ENCODE assay signal across 19 cellular contexts in genomic region chr13:37473035-37473434, GRCh38.
DNase-seq lines count a peak whose midpoint lies in the region; ATAC-seq and TF ChIP-seq lines count a peak whose summit lies in the region.
"Had no signal": no experiment of that assay in that cellular context is flagged by ENCODE, and none has a peak within 500 bp of the region (broad histone marks: within the 10 kb centered on the region; RNA-seq: fewer than 3 reads in every experiment).

No MANE protein-coding gene starts in this region.

- H3K4me1 Mint-ChIP-seq in HFFc6 (ENCODE audit: low read depth), result peaks cover 37% of the 10 kb centered on the region
- H3K4me1 Mint-ChIP-seq in neural progenitor cell, result peaks cover 7% of the 10 kb centered on the region
- H3K4me1 Mint-ChIP-seq: activated CD4-positive, alpha-beta T cell treated with anti-CD3 and anti-CD28 coated beads, Interleukin-2, amount 10 ng/mL, durations not matched to agents 7 days and 5 days; naive B cell had no signal

- ATAC-seq in DND-41 (ENCODE audit: insufficient read depth, low read depth) (no peak; the same call in 2 of the 3 replicates), HG03521 (IDR thresholded peaks at IDR 0.05; ENCODE audit: unreplicated experiment) (no peak)
- ATAC-seq: activated naive CD4-positive, alpha-beta T cell treated with anti-CD3 and anti-CD28 coated beads, Interleukin-2, amount 50 U/mL, for 72 hours; body of pancreas; HepG2 had no signal

- H3K27ac Mint-ChIP-seq in HFFc6 (no peak overlapping the region), neural progenitor cell (no peak overlapping the region)
- H3K27ac Mint-ChIP-seq: activated CD4-positive, alpha-beta T cell treated with anti-CD3 and anti-CD28 coated beads, Interleukin-2, amount 10 ng/mL, durations not matched to agents 7 days and 5 days; activated naive CD4-positive, alpha-beta T cell treated with anti-CD3 and anti-CD28 coated beads, Interleukin-2, amount 50 U/mL, for 72 hours; dendritic cell treated with granulocyte-macrophage colony-stimulating factor and Interleukin-4, amounts not matched to agents 40 ng/mL and 50 ng/mL, for 4 days; naive B cell had no signal

- H3K4me2 ChIP-seq in DND-41 (ENCODE audit: insufficient read depth, low read length), result no peak overlapping the region
- no peak overlapping the region for H3K4me2 ChIP-seq in neural progenitor cell
- H3K4me2 ChIP-seq: BLaER1 treated with 17β-estradiol and CSF1 and Interleukin-3, amounts not matched to agents 10 nM and 100 nM had no signal

- H3K4me1 ChIP-seq in DND-41 (ENCODE audit: insufficient read depth, low read length) (no peaks in the 10 kb centered on the region), neural progenitor cell (peaks cover 3% of the 10 kb centered on the region)
- H3K4me1 ChIP-seq: body of pancreas had no signal

- H3K36me3 Mint-ChIP-seq in HFFc6 (ENCODE audit: low read depth), result peaks cover 5% of the 10 kb centered on the region; the same call in 1 of the 2 replicates
- H3K36me3 Mint-ChIP-seq in neural progenitor cell, result no peaks in the 10 kb centered on the region
- H3K36me3 Mint-ChIP-seq: activated naive CD4-positive, alpha-beta T cell treated with anti-CD3 and anti-CD28 coated beads, Interleukin-2, amount 50 U/mL, for 72 hours; naive B cell had no signal

- H3K4me3 Mint-ChIP-seq in HFFc6 (no peak overlapping the region), neural progenitor cell (no peak overlapping the region)
- H3K4me3 Mint-ChIP-seq: activated CD4-positive, alpha-beta T cell treated with anti-CD3 and anti-CD28 coated beads, Interleukin-2, amount 10 ng/mL, durations not matched to agents 7 days and 5 days; dendritic cell treated with granulocyte-macrophage colony-stimulating factor and Interleukin-4, amounts not matched to agents 40 ng/mL and 50 ng/mL, for 4 days; naive B cell had no signal

- TF ChIP-seq CTCF in DND-41 (IDR thresholded peaks at IDR 0.05; ENCODE audit: borderline replicate concordance, extremely low read depth, low read length, poor library complexity, severe bottlenecking) (peak; percentile 31), HFFc6 (IDR thresholded peaks at IDR 0.05) (peak; percentile 62), cardiac fibroblast (IDR thresholded peaks at IDR 0.05; ENCODE audit: low read depth, low read length) (peak; percentile 12), neural progenitor cell (IDR thresholded peaks at IDR 0.05) (peak; percentile 39)

- H3K27me3 ChIP-seq in DND-41 (ENCODE audit: insufficient read depth, low read length, poor library complexity) (no peaks in the 10 kb centered on the region), neural progenitor cell (no peaks in the 10 kb centered on the region)
- H3K27me3 ChIP-seq: BLaER1 treated with 17β-estradiol and CSF1 and Interleukin-3, amounts not matched to agents 10 nM and 100 nM; body of pancreas had no signal

- H3K27me3 Mint-ChIP-seq in HFFc6 (ENCODE audit: insufficient read depth) (no peaks in the 10 kb centered on the region), neural progenitor cell (ENCODE audit: insufficient read depth, low read depth) (peaks cover 2% of the 10 kb centered on the region)
- H3K27me3 Mint-ChIP-seq: activated CD4-positive, alpha-beta T cell treated with anti-CD3 and anti-CD28 coated beads, Interleukin-2, amount 10 ng/mL, durations not matched to agents 7 days and 5 days; dendritic cell treated with granulocyte-macrophage colony-stimulating factor and Interleukin-4, amounts not matched to agents 40 ng/mL and 50 ng/mL, for 4 days; naive B cell had no signal

- H2AFZ ChIP-seq in DND-41 (ENCODE audit: low read depth, low read length) (no peak overlapping the region), neural progenitor cell (replicated peaks) (no peak overlapping the region)

- H3K27ac ChIP-seq in DND-41 (ENCODE audit: low read length) (no peak overlapping the region), neural progenitor cell (no peak overlapping the region)
- H3K27ac ChIP-seq: BLaER1 treated with 17β-estradiol and CSF1 and Interleukin-3, amounts not matched to agents 10 nM and 100 nM; body of pancreas; epithelial cell of prostate had no signal

- H3K9me3 Mint-ChIP-seq in HFFc6 (no peaks in the 10 kb centered on the region), neural progenitor cell (peaks cover 3% of the 10 kb centered on the region)

- DNase-seq in DND-41 (no peak), HFFc6 (no peak), cardiac fibroblast (ENCODE audit: low read depth in 2 of 2) (no peak), neural progenitor cell (ENCODE audit: low spot score) (no peak), globus pallidus (ENCODE audit: low spot score) (no peak), NCI-H2107 (lab: John Stamatoyannopoulos, UW) (no peak)
- DNase-seq: activated CD4-positive, alpha-beta T cell treated with anti-CD3 and anti-CD28 coated beads, Interleukin-2, amount 10 ng/mL, durations not matched to agents 7 days and 5 days; activated T-cell treated with anti-CD3 and anti-CD28 coated beads, Interleukin-2, amount 50 U/mL, for 1 hour; body of pancreas; head of caudate nucleus; naive B cell; NCI-H187 treated with DMSO at 0.1 percent for 48 hours; NCI-H524 treated with DMSO at 0.1 percent for 48 hours had no signal

- H3K9me3 ChIP-seq in DND-41 (ENCODE audit: insufficient read depth, low read length, severe bottlenecking) (no peaks in the 10 kb centered on the region), neural progenitor cell (ENCODE audit: low read depth) (no peaks in the 10 kb centered on the region)
- H3K9me3 ChIP-seq: body of pancreas had no signal

- no peaks in the 10 kb centered on the region for H3F3A ChIP-seq in neural progenitor cell (ENCODE audit: low read depth)

- H3K9ac ChIP-seq in DND-41 (ENCODE audit: low read depth, low read length), result no peak overlapping the region
- no peak overlapping the region for H3K9ac ChIP-seq in neural progenitor cell
- H3K9ac ChIP-seq: BLaER1 treated with 17β-estradiol and CSF1 and Interleukin-3, amounts not matched to agents 10 nM and 100 nM had no signal

- H3K4me3 ChIP-seq in DND-41 (ENCODE audit: low read depth in 1 of 2, low read length in 2 of 2) (no peak overlapping the region), cardiac fibroblast (replicated peaks in 1 of 2; ENCODE audit: low read depth in 2 of 2, low read length in 2 of 2) (no peak overlapping the region), neural progenitor cell (no peak overlapping the region)
- H3K4me3 ChIP-seq: BLaER1 treated with 17β-estradiol and CSF1 and Interleukin-3, amounts not matched to agents 10 nM and 100 nM; body of pancreas had no signal

- H3K79me2 ChIP-seq in DND-41 (ENCODE audit: insufficient read depth, low read length), result no peaks in the 10 kb centered on the region
- H3K79me2 ChIP-seq in neural progenitor cell (ENCODE audit: low read depth), result no peaks in the 10 kb centered on the region

- no peaks in the 10 kb centered on the region for H3K36me3 ChIP-seq in DND-41 (ENCODE audit: insufficient read depth, low read length)
- no peaks in the 10 kb centered on the region for H3K36me3 ChIP-seq in neural progenitor cell
- H3K36me3 ChIP-seq: BLaER1 treated with 17β-estradiol and CSF1 and Interleukin-3, amounts not matched to agents 10 nM and 100 nM had no signal

- H4K20me1 ChIP-seq in DND-41 (ENCODE audit: insufficient read depth, low read length) (no peaks in the 10 kb centered on the region), neural progenitor cell (ENCODE audit: low read depth) (no peaks in the 10 kb centered on the region)
- H4K20me1 ChIP-seq: BLaER1 treated with 17β-estradiol and CSF1 and Interleukin-3, amounts not matched to agents 10 nM and 100 nM had no signal

Comparison
In these comparisons a context has a peak if more than half of its experiments do, and no peak if none do; other contexts are left out.
1. CTCF ChIP-seq: peak in every context shown above with its lines; median percentile 62 in HFFc6; 39 in neural progenitor cell; 31 in DND-41; 12 in cardiac fibroblast.